15 cellular contexts compared by ENCODE assay signal in genomic region chr7:128231677-128232076, GRCh38. TPM values are rescaled to one million over a fixed set of nuclear protein-coding genes. Genes with fewer than 3 reads are reported as not detected.
DNase-seq lines count a peak whose midpoint lies in the region; ATAC-seq and TF ChIP-seq lines count a peak whose summit lies in the region.
"Had no signal": no experiment of that assay in that cellular context is flagged by ENCODE, and none has a peak within 500 bp of the region (broad histone marks: within the 10 kb centered on the region; RNA-seq: fewer than 3 reads in every experiment).

No MANE protein-coding gene starts in this region.

- H3K4me1 ChIP-seq in HEK293 (ENCODE audit: control insufficient read depth, insufficient read depth, low read length): no peaks in the 10 kb centered on the region
- H3K4me1 ChIP-seq: Caco-2 had no signal

- ATAC-seq in WTC11: no peak
- ATAC-seq in omental fat pad (ENCODE audit: low FRiP score): no peak
- ATAC-seq: CD8-positive, alpha-beta T cell had no signal

- no peaks in the 10 kb centered on the region for H3K36me3 ChIP-seq in HEK293 (ENCODE audit: control insufficient read depth in 2 of 2, insufficient read depth in 1 of 2, low read length in 2 of 2)
- H3K36me3 ChIP-seq: BLaER1 treated with 17β-estradiol and CSF1 and Interleukin-3, amounts not matched to agents 10 nM and 100 nM had no signal

- peaks cover 22% of the 10 kb centered on the region for H3K27me3 Mint-ChIP-seq in WTC11 (ENCODE audit: low read depth)

- TF ChIP-seq CTCF in HEK293 (tag by site-specific recombination; IDR thresholded peaks at IDR 0.05): no peak
- TF ChIP-seq CTCF in WTC11 (IDR thresholded peaks at IDR 0.05): no peak
- TF ChIP-seq CTCF in omental fat pad (IDR thresholded peaks at IDR 0.05): no peak
- no peak for TF ChIP-seq CTCF in foreskin fibroblast (IDR thresholded peaks at IDR 0.05; ENCODE audit: low read depth, low read length)

- peaks cover 20% of the 10 kb centered on the region for H3K4me1 Mint-ChIP-seq in WTC11
- H3K4me1 Mint-ChIP-seq: B cell had no signal

- no peaks in the 10 kb centered on the region for H3K9me3 ChIP-seq in HEK293 (ENCODE audit: control insufficient read depth, insufficient read depth, low read depth, low read length)
- H3K9me3 ChIP-seq: BLaER1 treated with 17β-estradiol and CSF1 and Interleukin-3, amounts not matched to agents 10 nM and 100 nM; Caco-2 had no signal

- peaks cover 5% of the 10 kb centered on the region; the same call in 1 of the 2 replicates for H3K9me3 Mint-ChIP-seq in WTC11
- H3K9me3 Mint-ChIP-seq: CD4-positive, alpha-beta T cell; CD8-positive, alpha-beta T cell had no signal

- H3K4me3 ChIP-seq in HEK293 (ENCODE audit: low read depth, low read length) (no peak overlapping the region), foreskin fibroblast (ENCODE audit: low read depth in 1 of 2, low read length in 2 of 2) (no peak overlapping the region)
- H3K4me3 ChIP-seq: BLaER1 treated with 17β-estradiol and CSF1 and Interleukin-3, amounts not matched to agents 10 nM and 100 nM had no signal

- CTCF ChIA-PET in HEK293 (lab: Yijun Ruan, JAX): interaction anchor here (1.1 to 1.3 kb wide), 2 partner anchors 90 to 96 kb away, joined by 4 to 5 read pairs; no protein-coding TSS in a partner anchor
- CTCF ChIA-PET in WTC11 (lab: Charles Lee): no interaction called here

- DNase-seq in WTC11 (ENCODE audit: low spot score) (no peak), T-helper 1 cell (no peak), omental fat pad (ENCODE audit: low spot score) (no peak), foreskin fibroblast (no peak)
- DNase-seq: 8988T; AML-193; Caco-2; Calu3; CD4-positive, alpha-beta T cell; CD8-positive, alpha-beta T cell; DMS79 treated with DMSO at 0.1 percent for 48 hours; GF-D8 had no signal

- no peaks in the 10 kb centered on the region for H3K36me3 Mint-ChIP-seq in WTC11
- H3K36me3 Mint-ChIP-seq: CD8-positive, alpha-beta T cell had no signal

- no peak overlapping the region for H3K4me3 Mint-ChIP-seq in WTC11
- H3K4me3 Mint-ChIP-seq: B cell; CD4-positive, alpha-beta T cell; CD8-positive, alpha-beta T cell had no signal

- no peak overlapping the region for H3K27ac Mint-ChIP-seq in WTC11
- H3K27ac Mint-ChIP-seq: B cell; CD4-positive, alpha-beta T cell; CD8-positive, alpha-beta T cell had no signal

- no peak overlapping the region for H3K27ac ChIP-seq in HEK293 (ENCODE audit: extremely low read depth, low read depth, low read length)
- H3K27ac ChIP-seq: BLaER1 treated with 17β-estradiol and CSF1 and Interleukin-3, amounts not matched to agents 10 nM and 100 nM had no signal

- POLR2A ChIA-PET in HEK293 (lab: Yijun Ruan, JAX) (interaction anchor here (0.7 kb wide), 1 partner anchor 605 kb away, joined by 7 read pairs; no protein-coding TSS in a partner anchor), WTC11 (lab: Charles Lee) (no interaction called here)

TF ChIP-seq in HEK293, 187 proteins besides CTCF, POLR2A, EP300 and RAD21 (continues in another document):
- TF ChIP-seq ZNF18 (tag by site-specific recombination; IDR thresholded peaks at IDR 0.05) (no peak), KLF7 (tag by site-specific recombination; IDR thresholded peaks at IDR 0.05; ENCODE audit: borderline replicate concordance) (0 out of 2 replicates have a peak, but pooled peaks have one; percentile 34), ZBTB11 (tag by site-specific recombination; conservative IDR thresholded peaks at IDR 0.05; ENCODE audit: low read depth) (peak; percentile 45), ZNF354C (tag by site-specific recombination; IDR thresholded peaks at IDR 0.05; ENCODE audit: borderline replicate concordance, low read depth) (no peak)

TF ChIP-seq in WTC11, 78 proteins besides CTCF, POLR2A, EP300 and RAD21:
- TF ChIP-seq HMGA2 (CRISPR knock-in tag; IDR thresholded peaks at IDR 0.05) (peak; percentile 32; the same call in 1 of the 2 replicates), ZNF219 (CRISPR knock-in tag; IDR thresholded peaks at IDR 0.05; ENCODE audit: borderline replicate concordance) (no peak)

RNA-seq across cellular contexts. Expression of gene LEP, which starts 9.4 kb away (rescaled TPM):
- total RNA-seq in WTC11 (2021) (not detected in 3 replicates), omental fat pad (100 to 1,000 TPM in 3 of 4 donors, 10 to 100 TPM in 1; 12.3 to 715 (median 292) TPM)
- total RNA-seq: B cell; Caco-2; Calu3; CD4-positive, alpha-beta T cell; CD8-positive, alpha-beta T cell had no signal

Comparison
In these comparisons a context has a peak if more than half of its experiments do, and no peak if none do; other contexts are left out.
1. RNA of gene LEP, which starts 9.4 kb away (total RNA-seq): 12.3 to 715 TPM in omental fat pad; not detected in WTC11; every median in the first group is over 10 times any median in the second.